1 cellular context compared by ENCODE assay signal in the genomic region with DNA sequence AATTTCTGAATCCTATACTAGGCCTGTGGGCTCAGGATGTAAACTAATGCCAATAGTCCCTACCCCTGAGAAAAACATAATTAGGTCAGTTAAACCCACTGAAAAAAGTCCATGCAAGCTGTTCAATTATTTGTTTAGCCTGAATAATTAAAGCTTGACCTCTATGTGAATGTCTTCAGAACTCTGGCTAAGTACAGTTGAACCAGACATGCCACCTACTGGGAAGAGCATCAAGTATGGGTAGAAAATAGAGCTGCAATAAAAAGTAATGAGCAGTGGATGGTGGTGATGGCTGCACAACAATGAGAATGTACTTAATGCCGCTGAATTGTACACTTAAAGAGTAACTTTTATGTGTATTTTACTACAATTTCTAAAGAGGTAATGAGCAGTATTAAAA.
TF ChIP-seq lines count a peak whose summit lies in the region.

No MANE protein-coding gene starts in this region.

TF ChIP-seq in GM12878, 131 proteins besides CTCF, POLR2A, EP300 and RAD21 (continued from another document):
- TF ChIP-seq, protein P1, sequence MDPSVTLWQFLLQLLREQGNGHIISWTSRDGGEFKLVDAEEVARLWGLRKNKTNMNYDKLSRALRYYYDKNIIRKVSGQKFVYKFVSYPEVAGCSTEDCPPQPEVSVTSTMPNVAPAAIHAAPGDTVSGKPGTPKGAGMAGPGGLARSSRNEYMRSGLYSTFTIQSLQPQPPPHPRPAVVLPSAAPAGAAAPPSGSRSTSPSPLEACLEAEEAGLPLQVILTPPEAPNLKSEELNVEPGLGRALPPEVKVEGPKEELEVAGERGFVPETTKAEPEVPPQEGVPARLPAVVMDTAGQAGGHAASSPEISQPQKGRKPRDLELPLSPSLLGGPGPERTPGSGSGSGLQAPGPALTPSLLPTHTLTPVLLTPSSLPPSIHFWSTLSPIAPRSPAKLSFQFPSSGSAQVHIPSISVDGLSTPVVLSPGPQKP (IDR thresholded peaks at IDR 0.05; ENCODE audit: low read depth, low read length) = no peak
- TF ChIP-seq PAX8 (IDR thresholded peaks at IDR 0.05) = no peak
- TF ChIP-seq RB1 (IDR thresholded peaks at IDR 0.05; ENCODE audit: borderline replicate concordance) = no peak
